Comparison of ENCODE assay signal across 9 cellular contexts in genomic region chr5:41695920-41696582, GRCh38.
DNase-seq lines count a peak whose midpoint lies in the region; TF ChIP-seq lines count a peak whose summit lies in the region.
"Had no signal": no experiment of that assay in that cellular context is flagged by ENCODE, and none has a peak within 500 bp of the region (broad histone marks: within the 10 kb centered on the region; RNA-seq: fewer than 3 reads in every experiment).

No MANE protein-coding gene starts in this region.

- TF ChIP-seq CTCF in HFFc6 (IDR thresholded peaks at IDR 0.05) (peak; percentile 66), neural crest cell (conservative IDR thresholded peaks at IDR 0.05) (peak; percentile 36)

- no peak overlapping the region for H3K4me3 ChIP-seq in effector memory CD4-positive, alpha-beta T cell (ENCODE audit: insufficient read depth, low read depth, low read length, poor library complexity, severe bottlenecking)

- no peak overlapping the region for H3K27ac Mint-ChIP-seq in HFFc6
- H3K27ac Mint-ChIP-seq in neural crest cell (ENCODE audit: unreplicated experiment), result no peak overlapping the region
- H3K27ac Mint-ChIP-seq: B cell had no signal

- no peaks in the 10 kb centered on the region for H3K4me1 ChIP-seq in effector memory CD4-positive, alpha-beta T cell (ENCODE audit: control insufficient read depth, insufficient read depth, low read length, poor library complexity, severe bottlenecking)

- no peak overlapping the region for H3K27ac ChIP-seq in effector memory CD4-positive, alpha-beta T cell (ENCODE audit: insufficient read depth, low read length, poor library complexity, severe bottlenecking)

- no peaks in the 10 kb centered on the region for H3K36me3 ChIP-seq in effector memory CD4-positive, alpha-beta T cell (ENCODE audit: control insufficient read depth, insufficient read depth, low read length)

- no peaks in the 10 kb centered on the region for H3K9me3 Mint-ChIP-seq in HFFc6
- peaks cover under 1% of the 10 kb centered on the region for H3K9me3 Mint-ChIP-seq in neural crest cell

- in situ Hi-C loops in SK-MEL-5 (cut with HindIII; ENCODE audit: low pct_unique_long_range_greater_than_20kb, low sequenced_read_pairs), result no loop called here

- no peaks in the 10 kb centered on the region for H3K36me3 Mint-ChIP-seq in HFFc6 (ENCODE audit: low read depth)
- no peaks in the 10 kb centered on the region for H3K36me3 Mint-ChIP-seq in neural crest cell (ENCODE audit: low read depth)

- H3K4me3 Mint-ChIP-seq in HFFc6 (no peak overlapping the region), neural crest cell (no peak overlapping the region)
- H3K4me3 Mint-ChIP-seq: B cell had no signal

- no peaks in the 10 kb centered on the region for H3K4me1 Mint-ChIP-seq in HFFc6 (ENCODE audit: low read depth)
- no peaks in the 10 kb centered on the region for H3K4me1 Mint-ChIP-seq in neural crest cell
- H3K4me1 Mint-ChIP-seq: B cell had no signal

- H3K9me3 ChIP-seq in effector memory CD4-positive, alpha-beta T cell (ENCODE audit: control insufficient read depth, low read length), result no peaks in the 10 kb centered on the region

- H3K27me3 Mint-ChIP-seq in HFFc6 (ENCODE audit: insufficient read depth), result peaks cover 3% of the 10 kb centered on the region
- peaks cover 2% of the 10 kb centered on the region for H3K27me3 Mint-ChIP-seq in neural crest cell (ENCODE audit: low read depth)

- DNase-seq in NCI-H1105 treated with DMSO at 0.1 percent for 48 hours (lab: John Stamatoyannopoulos, UW) (peak; percentile 9), NCI-H1105 (lab: John Stamatoyannopoulos, UW) (no peak), HFFc6 (no peak), SK-MEL-5 (ENCODE audit: low read depth, low spot score) (peak; percentile 62), neural crest cell (ENCODE audit: low read depth, low spot score) (no peak), kidney tubule cell (ENCODE audit: low spot score) (no peak), NOMO-1 (lab: John Stamatoyannopoulos, UW; ENCODE audit: unreplicated experiment in 2 of 2) (no peak)
- DNase-seq in effector memory CD4-positive, alpha-beta T cell, result no peak

- no peaks in the 10 kb centered on the region for H3K27me3 ChIP-seq in effector memory CD4-positive, alpha-beta T cell (replicated peaks; ENCODE audit: control insufficient read depth, insufficient read depth, low read length, poor library complexity, severe bottlenecking)

Comparison
In these comparisons a context has a peak if more than half of its experiments do, and no peak if none do; other contexts are left out.
1. DNase-seq: peak in NCI-H1105 treated with DMSO at 0.1 percent for 48 hours (single experiment) and SK-MEL-5 (single experiment); none in NCI-H1105 (single experiment), HFFc6 (single experiment), neural crest cell (single experiment), effector memory CD4-positive, alpha-beta T cell (0 of 3), kidney tubule cell (single experiment) and NOMO-1 (0 of 2).